Comparison of ENCODE assay signal across 8 cellular contexts in genomic region chr17:4740025-4740351, GRCh38. TPM values are rescaled to one million over a fixed set of nuclear protein-coding genes. Genes with fewer than 3 reads are reported as not detected.
DNase-seq lines count a peak whose midpoint lies in the region; ATAC-seq and TF ChIP-seq lines count a peak whose summit lies in the region.

No MANE protein-coding gene starts in this region.

- no peak for TF ChIP-seq CTCF in VCaP (conservative IDR thresholded peaks at IDR 0.05)
- no peak for TF ChIP-seq CTCF in foreskin keratinocyte (conservative IDR thresholded peaks at IDR 0.05)
- no peak for TF ChIP-seq CTCF in retinal pigment epithelial cell (conservative IDR thresholded peaks at IDR 0.05; ENCODE audit: low read depth, low read length)

- DNase-seq in foreskin keratinocyte (no peak), retinal pigment epithelial cell (ENCODE audit: low read depth) (no peak), inferior parietal cortex (ENCODE audit: extremely low spot score) (no peak), OCI-M2 (lab: John Stamatoyannopoulos, UW; ENCODE audit: unreplicated experiment) (no peak)

- TF ChIP-seq POLR2A in GM18505 (IDR thresholded peaks at IDR 0.05; ENCODE audit: borderline replicate concordance, extremely low read depth, insufficient read depth, insufficient read length) = no peak

- peaks cover 27% of the 10 kb centered on the region for H3K27me3 ChIP-seq in foreskin keratinocyte

- H3K4me1 ChIP-seq in foreskin keratinocyte = peaks cover 5% of the 10 kb centered on the region

- H3K4me3 ChIP-seq in GM08714 (ENCODE audit: low read length) = peak overlapping the region; percentile 70; the same call in 1 of the 2 replicates
- peak overlapping the region; percentile 50 for H3K4me3 ChIP-seq in retinal pigment epithelial cell (ENCODE audit: low read length)

- ATAC-seq in foreskin keratinocyte (no peak), GM18907 (IDR thresholded peaks at IDR 0.05; ENCODE audit: unreplicated experiment) (no peak), GM18505 (IDR thresholded peaks at IDR 0.05; ENCODE audit: unreplicated experiment) (no peak)

- H3K27ac ChIP-seq in VCaP (peak overlapping the region; percentile 66), foreskin keratinocyte (peak overlapping the region; percentile 74)

RNA-seq across cellular contexts. Expression of gene CXCL16, which starts 0.3 kb away (rescaled TPM):
- total RNA-seq in foreskin keratinocyte = 16.6 and 17.1 TPM in 2 replicates
- polyA plus RNA-seq in foreskin keratinocyte = 21.0 and 23.7 TPM in 2 replicates

RNA-seq across cellular contexts. Expression of gene ZMYND15, which starts 0.4 kb away (rescaled TPM):
- total RNA-seq in foreskin keratinocyte = 0.28 and 0.31 TPM in 2 replicates
- polyA plus RNA-seq in foreskin keratinocyte = 0.31 and 0.32 TPM in 2 replicates

RNA-seq across cellular contexts. Expression of gene MED11, which starts 8.8 kb away (rescaled TPM):
- total RNA-seq in foreskin keratinocyte = 32.6 and 33.2 TPM in 2 replicates
- 42.3 and 43.2 TPM in 2 replicates for polyA plus RNA-seq in foreskin keratinocyte

RNA-seq across cellular contexts. Expression of gene ARRB2, which starts 29.6 kb away (rescaled TPM):
- 22.2 and 24.1 TPM in 2 replicates for total RNA-seq in foreskin keratinocyte
- polyA plus RNA-seq in foreskin keratinocyte = 27.9 and 30.4 TPM in 2 replicates

RNA-seq across cellular contexts. Expression of gene TM4SF5, which starts 31.7 kb away (rescaled TPM):
- total RNA-seq in foreskin keratinocyte = not detected in 2 replicates
- polyA plus RNA-seq in foreskin keratinocyte = not detected in 2 replicates
